35 cellular contexts compared by ENCODE assay signal in the genomic region with DNA sequence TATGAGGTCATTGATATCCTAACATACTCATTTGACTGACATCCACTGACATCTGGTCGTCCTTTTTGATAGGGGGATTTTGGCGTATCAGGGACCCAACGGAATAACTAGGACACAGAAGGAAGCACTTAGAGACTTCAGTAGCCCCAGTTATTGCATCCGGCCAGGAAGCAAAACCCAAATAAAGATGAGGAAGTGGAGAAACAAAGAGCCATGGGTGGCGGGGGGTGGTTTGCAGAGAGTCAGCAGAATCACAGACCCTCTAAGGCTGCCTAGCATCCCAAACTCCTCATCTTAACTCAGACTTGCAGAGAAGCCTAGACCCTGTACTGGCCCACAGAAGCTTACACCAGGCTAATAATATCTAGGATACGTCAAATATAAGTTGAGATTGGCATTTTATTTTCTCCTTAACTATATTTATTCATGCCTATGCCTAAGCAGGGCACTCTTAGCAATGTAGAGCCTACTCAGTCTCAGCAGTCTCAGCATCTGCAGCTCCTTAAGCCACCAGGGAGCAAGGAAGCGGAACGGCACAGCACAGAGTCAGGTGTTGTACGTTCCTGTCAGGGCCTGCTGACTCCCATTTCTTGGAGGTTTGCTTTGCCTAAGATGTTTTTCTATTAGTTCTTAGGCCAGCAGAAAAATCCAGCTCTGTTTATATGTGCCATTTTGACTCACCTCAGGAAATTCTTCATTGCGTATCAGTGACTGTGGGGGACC. TPM values are rescaled to one million over a fixed set of nuclear protein-coding genes. Genes with fewer than 3 reads are reported as not detected.
"Had no signal": no experiment of that assay in that cellular context is flagged by ENCODE, and none has a peak within 500 bp of the region (broad histone marks: within the 10 kb centered on the region; RNA-seq: fewer than 3 reads in every experiment).

No MANE protein-coding gene starts in this region.

- H3K4me1 ChIP-seq: ascending aorta, gastrocnemius medialis, parathyroid adenoma, psoas muscle, upper lobe of left lung had no signal

- H3K9ac ChIP-seq: neural progenitor cell, parathyroid adenoma had no signal

- H3K27me3 ChIP-seq: ascending aorta, cardiac muscle cell, sigmoid colon, upper lobe of left lung had no signal

- DNase-seq: activated CD4-positive, alpha-beta memory T cell treated with anti-CD3 and anti-CD28 coated beads for 36 hours; activated CD4-positive, alpha-beta T cell treated with anti-CD3 and anti-CD28 coated beads, Interleukin-2, amount 10 ng/mL, durations not matched to agents 24 days and 14 days; activated CD4-positive, CD25-positive, alpha-beta regulatory T cell treated with anti-CD3 and anti-CD28 coated beads, Interleukin-2, amount 50 U/mL, for 72 hours; activated CD8-positive, alpha-beta memory T cell treated with anti-CD3 and anti-CD28 coated beads, Interleukin-2, amount 50 U/mL, for 4 hours; activated effector memory CD4-positive, alpha-beta T cell treated with anti-CD3 and anti-CD28 coated beads, Interleukin-2, amount 50 U/mL, for 16 hours; activated naive CD4-positive, alpha-beta T cell treated with anti-CD3 and anti-CD28 coated beads, Interleukin-2, amount 10 ng/mL, durations not matched to agents 7 days and 5 days; activated naive CD8-positive, alpha-beta T cell treated with anti-CD3 and anti-CD28 coated beads, Interleukin-2, amount 10 ng/mL, durations not matched to agents 7 days and 5 days; activated T-cell treated with anti-CD3 and anti-CD28 coated beads, Interleukin-2, amount 50 U/mL, for 1 hour; dorsolateral prefrontal cortex; effector memory CD8-positive, alpha-beta T cell; erythroblast; gastrocnemius medialis; glutamatergic neuron; hippocampal formation; left colon; mesenchymal stem cell; natural killer cell; occipital lobe; psoas muscle; sigmoid colon; small intestine; stimulated activated CD4-positive, alpha-beta T cell treated with anti-CD3 and anti-CD28 coated beads, Interleukin-4, amount 100 ng/mL, for 4 hours; stimulated activated CD8-positive, alpha-beta memory T cell treated with anti-CD3 and anti-CD28 coated beads, Interleukin-4, amount 100 ng/mL, for 48 hours; stimulated activated naive CD8-positive, alpha-beta T cell treated with anti-CD3 and anti-CD28 coated beads, Interleukin-15, amount 100 ng/mL, for 72 hours; substantia nigra; T1000; upper lobe of left lung had no signal

- H3K4me2 ChIP-seq: neural progenitor cell had no signal

- H3K9me3 ChIP-seq: ascending aorta, gastrocnemius medialis, psoas muscle, sigmoid colon, upper lobe of left lung had no signal

- H3K36me3 ChIP-seq: ascending aorta, cardiac muscle cell, gastrocnemius medialis, neural progenitor cell, sigmoid colon, upper lobe of left lung had no signal

- H3K27ac ChIP-seq: ascending aorta, cardiac muscle cell, coronary artery, gastrocnemius medialis, neural progenitor cell, parathyroid adenoma, psoas muscle, sigmoid colon, upper lobe of left lung had no signal

- FAIRE-seq: keratinocyte, small intestine had no signal

- H3K4me3 ChIP-seq: ascending aorta, cardiac muscle cell, coronary artery, dorsolateral prefrontal cortex, gastrocnemius medialis, neural progenitor cell, psoas muscle, sigmoid colon, upper lobe of left lung had no signal

RNA-seq across cellular contexts. Expression of gene KCNA1, which starts 45.1 kb away (rescaled TPM):
- total RNA-seq: activated CD4-positive, alpha-beta memory T cell treated with anti-CD3 and anti-CD28 coated beads for 36 hours; activated CD4-positive, alpha-beta T cell treated with anti-CD3 and anti-CD28 coated beads, Interleukin-2, amount 10 ng/mL, durations not matched to agents 24 days and 14 days; activated CD8-positive, alpha-beta memory T cell treated with anti-CD3 and anti-CD28 coated beads for 36 hours; activated naive CD8-positive, alpha-beta T cell treated with anti-CD3 and anti-CD28 coated beads, Interleukin-2, amount 10 ng/mL, durations not matched to agents 7 days and 5 days; activated T-helper 1 cell treated with anti-CD3 and anti-CD28 coated beads, Interleukin-12 subunit alpha, Interleukin-12 subunit beta, Interleukin-2, Interleukin-4 antibody, amounts not matched to agents 30 ng/mL and 10 ng/mL and 1 ng/mL, durations not matched to agents 14 hours and 24 hours and 36 hours; ascending aorta; gastrocnemius medialis; natural killer cell had no signal
